ENCODE assay signal across 11 cellular contexts in the genomic region with DNA sequence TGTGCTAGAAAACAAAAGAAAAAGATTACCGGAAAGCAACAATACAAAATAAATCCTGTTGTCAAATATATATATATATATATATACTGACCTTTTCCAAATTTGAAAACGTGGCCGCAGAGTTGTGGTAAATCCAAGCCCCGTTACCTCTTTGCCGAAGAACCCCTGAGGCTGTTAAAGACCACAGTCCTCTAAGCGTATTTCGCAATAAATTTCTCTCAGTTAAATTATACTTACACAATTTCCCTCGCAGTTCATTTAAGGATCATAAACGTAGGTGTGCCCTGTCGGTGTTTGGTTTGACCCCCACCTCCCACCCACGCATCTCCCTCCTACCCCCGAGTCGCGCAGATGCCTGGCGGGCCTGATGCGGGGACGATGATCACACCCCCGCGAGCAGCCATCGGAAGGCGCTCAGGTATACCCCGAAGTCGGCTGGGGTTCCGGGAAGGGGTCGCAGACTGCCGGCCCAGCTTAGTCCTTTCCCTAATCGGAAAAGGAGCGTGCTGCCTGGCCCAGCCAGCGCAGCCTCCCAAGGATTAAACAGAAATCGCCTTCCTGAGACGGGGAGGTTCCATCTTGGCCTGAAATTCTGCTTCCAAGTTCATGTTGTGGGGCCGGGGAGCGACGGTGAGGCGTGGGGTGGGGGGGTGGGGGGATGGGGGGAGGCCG. TPM values are rescaled to one million over a fixed set of nuclear protein-coding genes. Genes with fewer than 3 reads are reported as not detected.
A peak's percentile ranks its signal among the peaks of the same experiment; 100 is the strongest.
DNase-seq lines count a peak whose midpoint lies in the region; ATAC-seq, FAIRE-seq and TF ChIP-seq lines count a peak whose summit lies in the region.
"Had no signal": no experiment of that assay in that cellular context is flagged by ENCODE, and none has a peak within 500 bp of the region (broad histone marks: within the 10 kb centered on the region; RNA-seq: fewer than 3 reads in every experiment).

No MANE protein-coding gene starts in this region.

- no peaks in the 10 kb centered on the region for H3K9me3 ChIP-seq in esophagus muscularis mucosa
- H3K9me3 ChIP-seq in upper lobe of left lung: no peaks in the 10 kb centered on the region
- H3K9me3 ChIP-seq in small intestine (ENCODE audit: control insufficient read depth, low read depth): no peaks in the 10 kb centered on the region

- no peak for FAIRE-seq in small intestine (lab: Jason Lieb, UNC)
- FAIRE-seq: GM18507 had no signal

- WGBS in esophagus muscularis mucosa: 21% methylated on average over 35 of the region's 36 CpGs
- WGBS in upper lobe of left lung, 2 donors: 29 to 42% methylated on average over 17 to 34 of the region's 36 CpGs
- 11 to 20% (median 16%) methylated on average over 35 to 36 of the region's 36 CpGs for WGBS in small intestine, 3 donors

- peak overlapping the region; percentile 86 to 98 (median 93) for H3K27ac ChIP-seq in esophagus muscularis mucosa (replicated peaks in 1 of 4)
- peak overlapping the region; percentile 17 to 97 (median 94) for H3K27ac ChIP-seq in upper lobe of left lung
- no peak overlapping the region for H3K27ac ChIP-seq in small intestine (ENCODE audit: low read depth in 1 of 2, low read length in 1 of 2)

- ATAC-seq in natural killer cell (no peak), upper lobe of left lung (ENCODE audit: low FRiP score in 2 of 2) (no peak)

- H3K9me3 Mint-ChIP-seq in activated naive CD4-positive, alpha-beta T cell treated with anti-CD3 and anti-CD28 coated beads, Interleukin-2, amount 10 ng/mL, durations not matched to agents 7 days and 5 days: no peaks in the 10 kb centered on the region
- no peaks in the 10 kb centered on the region for H3K9me3 Mint-ChIP-seq in natural killer cell
- H3K9me3 Mint-ChIP-seq: IgD-negative memory B cell had no signal

- peaks cover 76% of the 10 kb centered on the region for H3K27me3 Mint-ChIP-seq in activated naive CD4-positive, alpha-beta T cell treated with anti-CD3 and anti-CD28 coated beads, Interleukin-2, amount 10 ng/mL, durations not matched to agents 7 days and 5 days
- H3K27me3 Mint-ChIP-seq in natural killer cell (ENCODE audit: low read depth in 2 of 2): peaks cover 60 to 78% of the 10 kb centered on the region in 2 donors

- no peaks in the 10 kb centered on the region for H3K27me3 ChIP-seq in esophagus muscularis mucosa
- peaks cover 0 to 15% (median 4%) of the 10 kb centered on the region in 4 donors for H3K27me3 ChIP-seq in upper lobe of left lung
- H3K27me3 ChIP-seq in small intestine (ENCODE audit: control insufficient read depth in 2 of 2, insufficient read depth in 2 of 2, low read length in 2 of 2): peaks cover 4 to 10% of the 10 kb centered on the region in 2 donors

- H3K27ac Mint-ChIP-seq in activated naive CD4-positive, alpha-beta T cell treated with anti-CD3 and anti-CD28 coated beads, Interleukin-2, amount 10 ng/mL, durations not matched to agents 7 days and 5 days: peak overlapping the region; percentile 19
- H3K27ac Mint-ChIP-seq in natural killer cell: no peak overlapping the region

- TF ChIP-seq CTCF in esophagus muscularis mucosa (IDR thresholded peaks at IDR 0.05) (no peak), natural killer cell (IDR thresholded peaks at IDR 0.05) (no peak), upper lobe of left lung (IDR thresholded peaks at IDR 0.05) (no peak)

- intact Hi-C loops in esophagus muscularis mucosa (cut with DNase I) (loop anchor here (5.0 kb wide), 3 partner anchors 785 to 1415 kb away; no protein-coding TSS in a partner anchor), natural killer cell (cut with micrococcal nuclease) (loop anchor here (10.0 kb wide), 1 partner anchor 143 kb away; no protein-coding TSS in a partner anchor)

- H3K36me3 ChIP-seq in esophagus muscularis mucosa (no peaks in the 10 kb centered on the region), upper lobe of left lung (no peaks in the 10 kb centered on the region), small intestine (ENCODE audit: control insufficient read depth in 2 of 2, insufficient read depth in 2 of 2, low read length in 2 of 2) (no peaks in the 10 kb centered on the region)

- no peak overlapping the region for H3K4me3 Mint-ChIP-seq in activated naive CD4-positive, alpha-beta T cell treated with anti-CD3 and anti-CD28 coated beads, Interleukin-2, amount 10 ng/mL, durations not matched to agents 7 days and 5 days
- H3K4me3 Mint-ChIP-seq in natural killer cell: peak overlapping the region; percentile 40

- peaks cover 5% of the 10 kb centered on the region for H3K36me3 Mint-ChIP-seq in activated naive CD4-positive, alpha-beta T cell treated with anti-CD3 and anti-CD28 coated beads, Interleukin-2, amount 10 ng/mL, durations not matched to agents 7 days and 5 days
- no peaks in the 10 kb centered on the region for H3K36me3 Mint-ChIP-seq in natural killer cell

- TF ChIP-seq EP300 in esophagus muscularis mucosa (IDR thresholded peaks at IDR 0.05) (no peak), upper lobe of left lung (IDR thresholded peaks at IDR 0.05) (no peak)

- DNase-seq in activated naive CD4-positive, alpha-beta T cell treated with anti-CD3 and anti-CD28 coated beads, Interleukin-2, amount 10 ng/mL, durations not matched to agents 7 days and 5 days: no peak
- no peak for DNase-seq in activated naive CD4-positive, alpha-beta T cell treated with anti-CD3 and anti-CD28 coated beads, Interleukin-2, amount 50 U/mL, for 16 hours
- DNase-seq in esophagus muscularis mucosa (ENCODE audit: extremely low spot score) (no peak), natural killer cell (no peak), upper lobe of left lung (peak in 1 of 2 donors; percentile 60), NCI-H2081 (lab: John Stamatoyannopoulos, UW) (no peak), small intestine (no peak), UCSD-AML1 (lab: John Stamatoyannopoulos, UW; ENCODE audit: unreplicated experiment) (no peak)
- DNase-seq: activated gamma-delta T cell treated with Interleukin-2 at 50 U/mL for 16 hours had no signal

- CTCF ChIA-PET in activated naive CD4-positive, alpha-beta T cell treated with anti-CD3 and anti-CD28 coated beads, Interleukin-2, amount 10 ng/mL, durations not matched to agents 7 days and 5 days (lab: Charles Lee): no interaction called here

- peaks cover 25% of the 10 kb centered on the region for H3K4me1 Mint-ChIP-seq in activated naive CD4-positive, alpha-beta T cell treated with anti-CD3 and anti-CD28 coated beads, Interleukin-2, amount 10 ng/mL, durations not matched to agents 7 days and 5 days
- peaks cover 31 to 32% of the 10 kb centered on the region in 2 donors for H3K4me1 Mint-ChIP-seq in natural killer cell

- H3K4me1 ChIP-seq in esophagus muscularis mucosa: peaks cover 0 to 57% (median 47%) of the 10 kb centered on the region in 4 donors
- peaks cover 11 to 28% (median 15%) of the 10 kb centered on the region in 4 donors for H3K4me1 ChIP-seq in upper lobe of left lung
- peaks cover 0 to 2% of the 10 kb centered on the region in 2 donors for H3K4me1 ChIP-seq in small intestine (ENCODE audit: control insufficient read depth in 2 of 2, insufficient read depth in 1 of 2, low read depth in 1 of 2, low read length in 1 of 2)

- TF ChIP-seq POLR2A in esophagus muscularis mucosa (IDR thresholded peaks at IDR 0.05; ENCODE audit: low read depth): no peak
- TF ChIP-seq POLR2A in upper lobe of left lung (IDR thresholded peaks at IDR 0.05): no peak

- H3K4me3 ChIP-seq in esophagus muscularis mucosa (peak overlapping the region; percentile 77 to 85 (median 80)), upper lobe of left lung (peak overlapping the region in 3 of 4 donors; percentile 57 to 61 (median 61)), small intestine (ENCODE audit: low read depth in 1 of 2, low read length in 2 of 2) (no peak overlapping the region)

RNA-seq across cellular contexts. Expression of a gene that starts 2.9 kb away (rescaled TPM):
- 100 to 1,000 TPM in 3 of 4 donors, 10 to 100 TPM in 1; 89.8 to 166 (median 132) TPM for total RNA-seq in esophagus muscularis mucosa
- total RNA-seq in natural killer cell: 1 to 10 TPM; 2.0 to 5.4 (median 3.6) TPM
- total RNA-seq in upper lobe of left lung: 10 to 100 TPM; 23.1 to 43.9 (median 30.0) TPM
- polyA plus RNA-seq in small intestine: 1 to 10 TPM; 1.1 to 7.9 (median 3.2) TPM

Comparison
In these comparisons a context has a peak if more than half of its experiments do, and no peak if none do; other contexts are left out.
1. H3K27ac ChIP-seq: peak in esophagus muscularis mucosa (4 of 4) and upper lobe of left lung (4 of 4); none in small intestine (0 of 2).
2. H3K4me3 ChIP-seq: peak in esophagus muscularis mucosa (4 of 4) and upper lobe of left lung (3 of 4); none in small intestine (0 of 2).